Comparison of ENCODE assay signal across 1 cellular context in the genomic region with DNA sequence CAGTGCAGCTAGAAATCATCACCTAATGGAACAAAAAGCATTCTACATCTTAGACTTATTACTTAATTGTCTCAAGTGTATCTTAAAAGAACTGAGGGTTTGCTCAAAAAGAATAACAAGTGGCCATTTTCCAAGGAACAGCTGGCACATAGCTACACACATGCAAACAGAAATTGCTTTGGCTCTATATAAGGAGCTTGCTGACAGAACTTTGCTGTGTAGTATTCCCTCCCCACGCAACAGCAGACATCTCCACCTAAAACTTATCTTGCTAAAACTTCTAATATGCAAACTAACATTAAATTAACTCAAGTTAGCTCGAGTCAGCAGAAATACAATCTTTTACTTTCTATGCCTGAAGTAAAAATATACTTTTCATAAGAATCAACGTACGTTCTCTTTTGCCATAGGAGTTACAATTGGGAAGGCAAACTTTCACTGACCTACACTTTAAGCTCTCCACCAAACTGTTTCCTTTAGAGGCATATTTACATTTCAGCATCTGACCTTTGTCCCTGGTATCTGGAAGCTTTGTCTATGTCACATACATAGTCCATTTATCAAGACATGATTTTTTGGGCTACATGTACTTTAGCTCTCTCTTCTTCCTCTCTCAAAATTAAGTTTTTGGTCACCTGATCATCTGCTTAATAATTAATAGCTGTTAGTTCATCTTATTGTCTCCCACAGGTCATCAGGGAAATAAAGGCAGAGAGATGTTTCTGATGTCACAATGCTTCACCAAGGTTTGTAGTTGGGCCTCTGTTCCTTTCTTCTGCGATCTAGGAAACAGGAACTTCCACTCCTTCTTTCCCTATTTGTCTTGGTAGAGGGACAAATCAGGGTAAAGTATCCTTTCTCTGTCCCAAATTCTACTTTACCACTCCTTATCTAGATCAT.
TF ChIP-seq lines count a peak whose summit lies in the region.

No MANE protein-coding gene starts in this region.

TF ChIP-seq in liver, 16 proteins besides CTCF, POLR2A, EP300 and RAD21 (continued from another document):
- no peak for TF ChIP-seq ZBTB33 (IDR thresholded peaks at IDR 0.05)
- no peak for TF ChIP-seq NR2F2 (IDR thresholded peaks at IDR 0.05)
- TF ChIP-seq RXRA (IDR thresholded peaks at IDR 0.05), result peak; percentile 33 to 54
- TF ChIP-seq EGR1 (IDR thresholded peaks at IDR 0.05; ENCODE audit: low read depth in 2 of 2), result no peak
- TF ChIP-seq, protein P1, sequence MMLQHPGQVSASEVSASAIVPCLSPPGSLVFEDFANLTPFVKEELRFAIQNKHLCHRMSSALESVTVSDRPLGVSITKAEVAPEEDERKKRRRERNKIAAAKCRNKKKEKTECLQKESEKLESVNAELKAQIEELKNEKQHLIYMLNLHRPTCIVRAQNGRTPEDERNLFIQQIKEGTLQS (IDR thresholded peaks at IDR 0.05), result no peak
